1 cellular context compared by ENCODE assay signal in genomic region chr9:27564685-27565084, GRCh38.
TF ChIP-seq lines count a peak whose summit lies in the region.

No MANE protein-coding gene starts in this region.

TF ChIP-seq in HepG2, 621 proteins besides CTCF, POLR2A, EP300 and RAD21:
- TF ChIP-seq ZNF18 (CRISPR knock-in tag; IDR thresholded peaks at IDR 0.05; ENCODE audit: insufficient replicate concordance) (no peak), MBD4 (IDR thresholded peaks at IDR 0.05; ENCODE audit: borderline replicate concordance, low read length) (no peak), U2AF2 (IDR thresholded peaks at IDR 0.05; ENCODE audit: low read depth, low read length) (no peak), CHD4 (IDR thresholded peaks at IDR 0.05; ENCODE audit: borderline replicate concordance, low read length) (no peak), ZNF747 (CRISPR knock-in tag; IDR thresholded peaks at IDR 0.05; ENCODE audit: borderline replicate concordance) (no peak), NONO (IDR thresholded peaks at IDR 0.05) (no peak), NONO (CRISPR knock-in tag; conservative IDR thresholded peaks at IDR 0.05) (no peak), ARID2 (CRISPR knock-in tag; IDR thresholded peaks at IDR 0.05; ENCODE audit: borderline replicate concordance) (no peak), PLSCR1 (CRISPR knock-in tag; IDR thresholded peaks at IDR 0.05; ENCODE audit: borderline replicate concordance) (no peak), RNF219 (CRISPR knock-in tag; IDR thresholded peaks at IDR 0.05) (no peak), PHB2 (IDR thresholded peaks at IDR 0.05; ENCODE audit: partially characterized antibody) (no peak), ZNF615 (CRISPR knock-in tag; IDR thresholded peaks at IDR 0.05; ENCODE audit: borderline replicate concordance) (no peak), MIXL1 (CRISPR knock-in tag; IDR thresholded peaks at IDR 0.05) (no peak), ZNF740 (CRISPR knock-in tag; IDR thresholded peaks at IDR 0.05) (no peak), SP1 (IDR thresholded peaks at IDR 0.05) (no peak), SP1 (CRISPR knock-in tag; IDR thresholded peaks at IDR 0.05) (no peak), PHF5A (CRISPR knock-in tag; IDR thresholded peaks at IDR 0.05; ENCODE audit: low read depth, unreplicated experiment) (no peak), CCDC6 (CRISPR knock-in tag; IDR thresholded peaks at IDR 0.05) (no peak), ZNF414 (CRISPR knock-in tag; IDR thresholded peaks at IDR 0.05) (no peak), ZSCAN22 (CRISPR knock-in tag; IDR thresholded peaks at IDR 0.05) (no peak), ZNF614 (CRISPR knock-in tag; IDR thresholded peaks at IDR 0.05; ENCODE audit: borderline replicate concordance) (no peak)
